17 cellular contexts compared by ENCODE assay signal in genomic region chr7:37105762-37106161, GRCh38.
"Had no signal": no experiment of that assay in that cellular context is flagged by ENCODE, and none has a peak within 500 bp of the region (broad histone marks: within the 10 kb centered on the region; RNA-seq: fewer than 3 reads in every experiment).

No MANE protein-coding gene starts in this region.

- H3K36me3 ChIP-seq: MG63 had no signal

- H3K4me2 ChIP-seq: SK-N-SH had no signal

- H3K9ac ChIP-seq: SK-N-SH had no signal

- DNase-seq: KBM-7, MG63, NCI-H1092, NCI-H1105 treated with DMSO at 0.1 percent for 48 hours, NCI-H187, NCI-H2029, NCI-H2171, NCI-H226, NCI-H446, NCI-H510A, NCI-H524 treated with DMSO at 0.1 percent for 48 hours, PC-3, SHP77, SK-N-SH had no signal

- H3K27me3 Mint-ChIP-seq: IgD-negative memory B cell had no signal

- H3K27ac ChIP-seq: RWPE1 had no signal

- H3K4me3 Mint-ChIP-seq: IgD-negative memory B cell had no signal

- H3K27me3 ChIP-seq: MG63 had no signal

- H3K9me3 Mint-ChIP-seq: IgD-negative memory B cell had no signal

- H3K4me3 ChIP-seq: MG63 had no signal

- H3K36me3 Mint-ChIP-seq: IgD-negative memory B cell had no signal

- ATAC-seq: Panc1, PC-3 had no signal

- H3K9me3 ChIP-seq: MG63, SK-N-SH had no signal
